1 cellular context compared by ENCODE assay signal in genomic region chr9:98406469-98406868, GRCh38.
TF ChIP-seq lines count a peak whose summit lies in the region.

No MANE protein-coding gene starts in this region.

TF ChIP-seq in GM23338, 12 proteins besides CTCF, POLR2A, EP300 and RAD21 (continued from another document):
- no peak for TF ChIP-seq ZNF462 (CRISPR knock-in tag; IDR thresholded peaks at IDR 0.05)
- no peak for TF ChIP-seq ZNF331 (CRISPR knock-in tag; IDR thresholded peaks at IDR 0.05; ENCODE audit: low read depth)
- no peak for TF ChIP-seq ZNF114 (CRISPR knock-in tag; IDR thresholded peaks at IDR 0.05)
- no peak for TF ChIP-seq EZH2 (IDR thresholded peaks at IDR 0.05; ENCODE audit: low read depth, unreplicated experiment)
- TF ChIP-seq EZH2phosphoT487 (IDR thresholded peaks at IDR 0.05; ENCODE audit: unreplicated experiment), result no peak
- TF ChIP-seq STAT1 (IDR thresholded peaks at IDR 0.05; ENCODE audit: unreplicated experiment), result no peak
- TF ChIP-seq POLR2AphosphoS5 (IDR thresholded peaks at IDR 0.05; ENCODE audit: low read depth), result no peak
TF ChIP-seq in GM23338: peak in this region for 0.
